ENCODE assay signal across 3 cellular contexts in the genomic region with DNA sequence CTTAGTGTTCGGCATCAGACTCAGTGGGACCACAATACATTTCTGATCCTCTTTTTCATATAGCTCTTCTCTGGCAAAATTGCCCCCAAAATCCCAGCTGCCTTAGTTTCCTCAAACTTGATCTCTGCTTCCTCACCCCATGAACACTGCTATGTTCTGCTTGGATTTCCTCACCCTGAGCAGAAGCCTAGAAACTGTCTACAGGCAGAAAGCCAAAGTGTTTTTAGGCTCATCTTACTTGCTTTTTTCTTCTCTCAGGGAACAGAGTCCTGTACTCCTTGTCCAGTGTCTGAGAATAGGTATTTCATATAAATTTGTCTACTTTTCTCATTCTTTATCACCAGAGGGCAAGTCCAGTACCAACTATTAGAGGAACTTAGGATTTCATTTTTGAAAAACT.
TF ChIP-seq lines count a peak whose summit lies in the region.

No MANE protein-coding gene starts in this region.

TF ChIP-seq in A549, 52 proteins besides CTCF, POLR2A, EP300 and RAD21:
- TF ChIP-seq CBX8 (IDR thresholded peaks at IDR 0.05) (no peak), EHMT2 (IDR thresholded peaks at IDR 0.05; ENCODE audit: low read depth) (no peak), ZNF302 (CRISPR knock-in tag; IDR thresholded peaks at IDR 0.05) (no peak), POLR2AphosphoS2 (conservative IDR thresholded peaks at IDR 0.05; ENCODE audit: low read length) (no peak), E2F6 (IDR thresholded peaks at IDR 0.05; ENCODE audit: borderline replicate concordance, low read depth) (no peak), HOXB5 (CRISPR knock-in tag; IDR thresholded peaks at IDR 0.05) (no peak), ZC3H11A (IDR thresholded peaks at IDR 0.05) (no peak), BCL3 (IDR thresholded peaks at IDR 0.05) (no peak), FOSL2 (IDR thresholded peaks at IDR 0.05) (no peak), FOSL2 (CRISPR knock-in tag; IDR thresholded peaks at IDR 0.05) (no peak), KDM5A (IDR thresholded peaks at IDR 0.05) (no peak), ATOH8 (CRISPR knock-in tag; IDR thresholded peaks at IDR 0.05; ENCODE audit: low read depth) (no peak), HOXA7 (CRISPR knock-in tag; IDR thresholded peaks at IDR 0.05) (no peak), RARB (CRISPR knock-in tag; IDR thresholded peaks at IDR 0.05) (no peak), MYC (IDR thresholded peaks at IDR 0.05; ENCODE audit: borderline replicate concordance, low read length) (no peak), GATA3 (IDR thresholded peaks at IDR 0.05; ENCODE audit: borderline replicate concordance) (no peak), FOSB (CRISPR knock-in tag; IDR thresholded peaks at IDR 0.05) (no peak)

TF ChIP-seq in HEK293, 187 proteins besides CTCF, POLR2A, EP300 and RAD21:
- TF ChIP-seq ZNF544 (tag by site-specific recombination; IDR thresholded peaks at IDR 0.05) = no peak
- TF ChIP-seq, protein P1, sequence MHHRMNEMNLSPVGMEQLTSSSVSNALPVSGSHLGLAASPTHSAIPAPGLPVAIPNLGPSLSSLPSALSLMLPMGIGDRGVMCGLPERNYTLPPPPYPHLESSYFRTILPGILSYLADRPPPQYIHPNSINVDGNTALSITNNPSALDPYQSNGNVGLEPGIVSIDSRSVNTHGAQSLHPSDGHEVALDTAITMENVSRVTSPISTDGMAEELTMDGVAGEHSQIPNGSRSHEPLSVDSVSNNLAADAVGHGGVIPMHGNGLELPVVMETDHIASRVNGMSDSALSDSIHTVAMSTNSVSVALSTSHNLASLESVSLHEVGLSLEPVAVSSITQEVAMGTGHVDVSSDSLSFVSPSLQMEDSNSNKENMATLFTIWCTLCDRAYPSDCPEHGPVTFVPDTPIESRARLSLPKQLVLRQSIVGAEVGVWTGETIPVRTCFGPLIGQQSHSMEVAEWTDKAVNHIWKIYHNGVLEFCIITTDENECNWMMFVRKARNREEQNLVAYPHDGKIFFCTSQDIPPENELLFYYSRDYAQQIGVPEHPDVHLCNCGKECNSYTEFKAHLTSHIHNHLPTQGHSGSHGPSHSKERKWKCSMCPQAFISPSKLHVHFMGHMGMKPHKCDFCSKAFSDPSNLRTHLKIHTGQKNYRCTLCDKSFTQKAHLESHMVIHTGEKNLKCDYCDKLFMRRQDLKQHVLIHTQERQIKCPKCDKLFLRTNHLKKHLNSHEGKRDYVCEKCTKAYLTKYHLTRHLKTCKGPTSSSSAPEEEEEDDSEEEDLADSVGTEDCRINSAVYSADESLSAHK (tag by site-specific recombination; IDR thresholded peaks at IDR 0.05) = peak; percentile 48; the same call in 1 of the 2 replicates

TF ChIP-seq in K562, 482 proteins besides CTCF, POLR2A, EP300 and RAD21:
- no peak for TF ChIP-seq TSHZ1 (CRISPR knock-in tag; IDR thresholded peaks at IDR 0.05)
- TF ChIP-seq, protein P2, sequence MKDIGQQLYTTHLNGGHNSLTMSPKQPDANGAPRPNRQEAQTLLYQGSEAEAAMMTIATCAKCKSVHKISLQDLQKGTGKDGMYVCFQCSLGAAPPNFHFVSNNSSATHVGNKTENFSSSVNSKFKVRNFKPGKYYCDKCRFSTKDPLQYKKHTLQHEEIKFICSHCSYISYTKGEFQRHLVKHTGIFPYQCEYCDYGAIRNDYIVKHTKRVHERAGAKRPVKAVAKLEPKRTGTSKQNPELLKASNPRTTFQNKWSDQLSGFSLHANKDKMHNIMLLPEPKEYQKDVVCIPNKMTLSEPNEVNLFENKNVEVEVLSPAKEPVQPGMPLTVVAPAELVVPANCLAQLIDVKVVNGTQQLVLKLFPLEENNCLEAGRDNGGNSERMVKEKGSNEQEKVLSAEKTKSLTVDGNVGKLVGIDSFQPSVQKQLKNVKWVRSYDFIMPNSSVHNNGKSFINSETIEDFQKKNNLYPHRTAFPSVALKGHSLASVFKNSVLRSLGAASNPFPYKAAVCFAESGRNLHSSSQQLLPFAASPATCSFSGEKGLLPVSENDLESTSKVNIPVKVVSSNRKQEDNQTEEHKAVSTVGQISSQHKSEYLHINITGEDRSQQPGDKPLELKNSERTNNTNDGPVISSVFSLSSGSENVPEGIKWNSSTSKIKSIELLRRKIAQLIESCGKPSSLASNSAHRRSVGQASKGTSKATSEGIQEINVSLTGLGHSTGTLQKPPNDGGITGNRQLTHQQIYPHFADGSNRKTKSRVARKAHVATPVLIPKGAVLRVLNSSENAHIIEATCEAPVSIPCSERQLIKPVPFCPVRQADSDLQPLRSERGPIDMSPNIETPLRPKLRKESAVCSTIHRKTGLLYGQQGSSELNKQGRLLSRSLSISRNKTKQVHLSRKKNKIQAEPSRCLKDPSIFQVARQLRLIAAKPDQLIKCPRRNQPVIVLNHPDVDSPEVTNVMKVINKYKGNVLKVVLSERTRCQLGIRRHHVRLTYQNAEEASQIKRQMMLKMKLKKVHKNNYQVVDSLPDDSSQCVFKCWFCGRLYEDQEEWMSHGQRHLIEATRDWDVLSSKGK (CRISPR knock-in tag; IDR thresholded peaks at IDR 0.05) = no peak
- TF ChIP-seq POLR2AphosphoS5 (IDR thresholded peaks at IDR 0.05; ENCODE audit: control insufficient read depth, insufficient read depth, low read depth, low read length) = no peak
- TF ChIP-seq ZNF589 (CRISPR knock-in tag; IDR thresholded peaks at IDR 0.05; ENCODE audit: low read depth) = no peak
- no peak for TF ChIP-seq ATF6 (CRISPR knock-in tag; IDR thresholded peaks at IDR 0.05)
- TF ChIP-seq BRCA1 (IDR thresholded peaks at IDR 0.05) = no peak
- TF ChIP-seq BRCA1 (CRISPR knock-in tag; IDR thresholded peaks at IDR 0.05) = no peak
- TF ChIP-seq ZNF224 (CRISPR knock-in tag; IDR thresholded peaks at IDR 0.05) = no peak
- no peak for TF ChIP-seq EGR1 (conservative IDR thresholded peaks at IDR 0.05)
- TF ChIP-seq, protein P3, sequence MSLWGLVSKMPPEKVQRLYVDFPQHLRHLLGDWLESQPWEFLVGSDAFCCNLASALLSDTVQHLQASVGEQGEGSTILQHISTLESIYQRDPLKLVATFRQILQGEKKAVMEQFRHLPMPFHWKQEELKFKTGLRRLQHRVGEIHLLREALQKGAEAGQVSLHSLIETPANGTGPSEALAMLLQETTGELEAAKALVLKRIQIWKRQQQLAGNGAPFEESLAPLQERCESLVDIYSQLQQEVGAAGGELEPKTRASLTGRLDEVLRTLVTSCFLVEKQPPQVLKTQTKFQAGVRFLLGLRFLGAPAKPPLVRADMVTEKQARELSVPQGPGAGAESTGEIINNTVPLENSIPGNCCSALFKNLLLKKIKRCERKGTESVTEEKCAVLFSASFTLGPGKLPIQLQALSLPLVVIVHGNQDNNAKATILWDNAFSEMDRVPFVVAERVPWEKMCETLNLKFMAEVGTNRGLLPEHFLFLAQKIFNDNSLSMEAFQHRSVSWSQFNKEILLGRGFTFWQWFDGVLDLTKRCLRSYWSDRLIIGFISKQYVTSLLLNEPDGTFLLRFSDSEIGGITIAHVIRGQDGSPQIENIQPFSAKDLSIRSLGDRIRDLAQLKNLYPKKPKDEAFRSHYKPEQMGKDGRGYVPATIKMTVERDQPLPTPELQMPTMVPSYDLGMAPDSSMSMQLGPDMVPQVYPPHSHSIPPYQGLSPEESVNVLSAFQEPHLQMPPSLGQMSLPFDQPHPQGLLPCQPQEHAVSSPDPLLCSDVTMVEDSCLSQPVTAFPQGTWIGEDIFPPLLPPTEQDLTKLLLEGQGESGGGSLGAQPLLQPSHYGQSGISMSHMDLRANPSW (CRISPR knock-in tag; IDR thresholded peaks at IDR 0.05) = no peak
- no peak for TF ChIP-seq ZKSCAN3 (CRISPR knock-in tag; IDR thresholded peaks at IDR 0.05)
